1 cellular context compared by ENCODE assay signal in the genomic region with DNA sequence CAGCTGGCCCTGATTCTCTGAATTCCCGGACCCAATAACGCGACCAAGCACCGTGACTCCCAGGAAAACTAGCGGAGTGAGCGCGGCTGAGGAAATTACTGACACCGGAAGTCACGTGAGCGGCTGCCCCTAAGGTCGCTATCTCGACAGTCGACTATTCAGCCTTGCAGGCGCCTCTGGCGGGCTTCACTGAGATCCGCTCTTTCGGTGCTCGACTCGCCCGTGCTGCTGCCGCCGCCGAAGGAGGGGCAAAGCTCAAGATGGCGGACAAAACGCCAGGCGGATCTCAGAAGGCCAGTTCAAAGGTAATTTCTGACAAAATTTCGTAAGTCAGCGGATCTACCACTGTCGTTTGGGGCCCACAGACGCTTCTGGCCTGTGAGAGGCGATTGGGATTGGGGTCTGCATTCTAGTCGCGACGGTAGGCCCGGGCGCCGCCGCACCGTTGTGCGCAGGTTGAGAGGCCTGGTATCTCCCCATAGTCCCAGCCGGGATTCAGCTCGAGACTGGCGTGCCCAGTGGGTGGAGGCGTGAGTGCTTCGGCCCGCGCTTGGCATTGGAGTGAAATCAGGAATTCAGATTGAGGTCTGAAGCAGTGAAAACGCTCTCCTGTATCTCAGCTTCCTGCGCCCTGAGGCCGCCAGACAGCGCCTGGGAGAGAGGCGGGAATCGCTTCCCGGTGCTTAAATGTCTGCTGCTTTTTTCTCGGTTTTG.
TF ChIP-seq lines count a peak whose summit lies in the region.

A gene (plus strand): TSS at position 202 of the 714 bp plus-strand sequence. CDS start 59 bp downstream, at position 261.

TF ChIP-seq in K562, 482 proteins besides CTCF, POLR2A, EP300 and RAD21 (continued from another document and continues in another):
- TF ChIP-seq U2AF2 (optimal IDR thresholded peaks at IDR 0.05; ENCODE audit: low read depth, low read length) (no peak), FOXJ2 (tag; IDR thresholded peaks at IDR 0.05) (peak; percentile 67; the same call in 1 of the 2 replicates), ZBTB17 (CRISPR knock-in tag; IDR thresholded peaks at IDR 0.05) (peak; percentile 100), GABPA (tag; conservative IDR thresholded peaks at IDR 0.05; ENCODE audit: low read depth) (peak; percentile 95), EGR1 (conservative IDR thresholded peaks at IDR 0.05) (no peak), NONO (IDR thresholded peaks at IDR 0.05; ENCODE audit: low read depth in 2 of 2, low read length in 1 of 2) (peak in 1 of 2 experiments; percentile 72; a peak in 2 of 4 replicates), KDM2B (CRISPR knock-in tag; IDR thresholded peaks at IDR 0.05) (no peak), ZNF175 (CRISPR knock-in tag; IDR thresholded peaks at IDR 0.05; ENCODE audit: low read depth) (peak; percentile 33; the same call in 1 of the 2 replicates), ZNF133 (CRISPR knock-in tag; IDR thresholded peaks at IDR 0.05) (no peak)
- TF ChIP-seq, protein P1, sequence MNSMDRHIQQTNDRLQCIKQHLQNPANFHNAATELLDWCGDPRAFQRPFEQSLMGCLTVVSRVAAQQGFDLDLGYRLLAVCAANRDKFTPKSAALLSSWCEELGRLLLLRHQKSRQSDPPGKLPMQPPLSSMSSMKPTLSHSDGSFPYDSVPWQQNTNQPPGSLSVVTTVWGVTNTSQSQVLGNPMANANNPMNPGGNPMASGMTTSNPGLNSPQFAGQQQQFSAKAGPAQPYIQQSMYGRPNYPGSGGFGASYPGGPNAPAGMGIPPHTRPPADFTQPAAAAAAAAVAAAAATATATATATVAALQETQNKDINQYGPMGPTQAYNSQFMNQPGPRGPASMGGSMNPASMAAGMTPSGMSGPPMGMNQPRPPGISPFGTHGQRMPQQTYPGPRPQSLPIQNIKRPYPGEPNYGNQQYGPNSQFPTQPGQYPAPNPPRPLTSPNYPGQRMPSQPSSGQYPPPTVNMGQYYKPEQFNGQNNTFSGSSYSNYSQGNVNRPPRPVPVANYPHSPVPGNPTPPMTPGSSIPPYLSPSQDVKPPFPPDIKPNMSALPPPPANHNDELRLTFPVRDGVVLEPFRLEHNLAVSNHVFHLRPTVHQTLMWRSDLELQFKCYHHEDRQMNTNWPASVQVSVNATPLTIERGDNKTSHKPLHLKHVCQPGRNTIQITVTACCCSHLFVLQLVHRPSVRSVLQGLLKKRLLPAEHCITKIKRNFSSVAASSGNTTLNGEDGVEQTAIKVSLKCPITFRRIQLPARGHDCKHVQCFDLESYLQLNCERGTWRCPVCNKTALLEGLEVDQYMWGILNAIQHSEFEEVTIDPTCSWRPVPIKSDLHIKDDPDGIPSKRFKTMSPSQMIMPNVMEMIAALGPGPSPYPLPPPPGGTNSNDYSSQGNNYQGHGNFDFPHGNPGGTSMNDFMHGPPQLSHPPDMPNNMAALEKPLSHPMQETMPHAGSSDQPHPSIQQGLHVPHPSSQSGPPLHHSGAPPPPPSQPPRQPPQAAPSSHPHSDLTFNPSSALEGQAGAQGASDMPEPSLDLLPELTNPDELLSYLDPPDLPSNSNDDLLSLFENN (IDR thresholded peaks at IDR 0.05; ENCODE audit: low read depth in 2 of 2, low read length in 2 of 2), result peak; percentile 51 to 96
- TF ChIP-seq, protein P2, sequence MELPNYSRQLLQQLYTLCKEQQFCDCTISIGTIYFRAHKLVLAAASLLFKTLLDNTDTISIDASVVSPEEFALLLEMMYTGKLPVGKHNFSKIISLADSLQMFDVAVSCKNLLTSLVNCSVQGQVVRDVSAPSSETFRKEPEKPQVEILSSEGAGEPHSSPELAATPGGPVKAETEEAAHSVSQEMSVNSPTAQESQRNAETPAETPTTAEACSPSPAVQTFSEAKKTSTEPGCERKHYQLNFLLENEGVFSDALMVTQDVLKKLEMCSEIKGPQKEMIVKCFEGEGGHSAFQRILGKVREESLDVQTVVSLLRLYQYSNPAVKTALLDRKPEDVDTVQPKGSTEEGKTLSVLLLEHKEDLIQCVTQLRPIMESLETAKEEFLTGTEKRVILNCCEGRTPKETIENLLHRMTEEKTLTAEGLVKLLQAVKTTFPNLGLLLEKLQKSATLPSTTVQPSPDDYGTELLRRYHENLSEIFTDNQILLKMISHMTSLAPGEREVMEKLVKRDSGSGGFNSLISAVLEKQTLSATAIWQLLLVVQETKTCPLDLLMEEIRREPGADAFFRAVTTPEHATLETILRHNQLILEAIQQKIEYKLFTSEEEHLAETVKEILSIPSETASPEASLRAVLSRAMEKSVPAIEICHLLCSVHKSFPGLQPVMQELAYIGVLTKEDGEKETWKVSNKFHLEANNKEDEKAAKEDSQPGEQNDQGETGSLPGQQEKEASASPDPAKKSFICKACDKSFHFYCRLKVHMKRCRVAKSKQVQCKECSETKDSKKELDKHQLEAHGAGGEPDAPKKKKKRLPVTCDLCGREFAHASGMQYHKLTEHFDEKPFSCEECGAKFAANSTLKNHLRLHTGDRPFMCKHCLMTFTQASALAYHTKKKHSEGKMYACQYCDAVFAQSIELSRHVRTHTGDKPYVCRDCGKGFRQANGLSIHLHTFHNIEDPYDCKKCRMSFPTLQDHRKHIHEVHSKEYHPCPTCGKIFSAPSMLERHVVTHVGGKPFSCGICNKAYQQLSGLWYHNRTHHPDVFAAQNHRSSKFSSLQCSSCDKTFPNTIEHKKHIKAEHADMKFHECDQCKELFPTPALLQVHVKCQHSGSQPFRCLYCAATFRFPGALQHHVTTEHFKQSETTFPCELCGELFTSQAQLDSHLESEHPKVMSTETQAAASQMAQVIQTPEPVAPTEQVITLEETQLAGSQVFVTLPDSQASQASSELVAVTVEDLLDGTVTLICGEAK (IDR thresholded peaks at IDR 0.05), result peak; percentile 88
- TF ChIP-seq, protein P2 (CRISPR knock-in tag; IDR thresholded peaks at IDR 0.05), result no peak; the same call in 1 of the 2 replicates
- TF ChIP-seq, protein P3, sequence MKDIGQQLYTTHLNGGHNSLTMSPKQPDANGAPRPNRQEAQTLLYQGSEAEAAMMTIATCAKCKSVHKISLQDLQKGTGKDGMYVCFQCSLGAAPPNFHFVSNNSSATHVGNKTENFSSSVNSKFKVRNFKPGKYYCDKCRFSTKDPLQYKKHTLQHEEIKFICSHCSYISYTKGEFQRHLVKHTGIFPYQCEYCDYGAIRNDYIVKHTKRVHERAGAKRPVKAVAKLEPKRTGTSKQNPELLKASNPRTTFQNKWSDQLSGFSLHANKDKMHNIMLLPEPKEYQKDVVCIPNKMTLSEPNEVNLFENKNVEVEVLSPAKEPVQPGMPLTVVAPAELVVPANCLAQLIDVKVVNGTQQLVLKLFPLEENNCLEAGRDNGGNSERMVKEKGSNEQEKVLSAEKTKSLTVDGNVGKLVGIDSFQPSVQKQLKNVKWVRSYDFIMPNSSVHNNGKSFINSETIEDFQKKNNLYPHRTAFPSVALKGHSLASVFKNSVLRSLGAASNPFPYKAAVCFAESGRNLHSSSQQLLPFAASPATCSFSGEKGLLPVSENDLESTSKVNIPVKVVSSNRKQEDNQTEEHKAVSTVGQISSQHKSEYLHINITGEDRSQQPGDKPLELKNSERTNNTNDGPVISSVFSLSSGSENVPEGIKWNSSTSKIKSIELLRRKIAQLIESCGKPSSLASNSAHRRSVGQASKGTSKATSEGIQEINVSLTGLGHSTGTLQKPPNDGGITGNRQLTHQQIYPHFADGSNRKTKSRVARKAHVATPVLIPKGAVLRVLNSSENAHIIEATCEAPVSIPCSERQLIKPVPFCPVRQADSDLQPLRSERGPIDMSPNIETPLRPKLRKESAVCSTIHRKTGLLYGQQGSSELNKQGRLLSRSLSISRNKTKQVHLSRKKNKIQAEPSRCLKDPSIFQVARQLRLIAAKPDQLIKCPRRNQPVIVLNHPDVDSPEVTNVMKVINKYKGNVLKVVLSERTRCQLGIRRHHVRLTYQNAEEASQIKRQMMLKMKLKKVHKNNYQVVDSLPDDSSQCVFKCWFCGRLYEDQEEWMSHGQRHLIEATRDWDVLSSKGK (CRISPR knock-in tag; IDR thresholded peaks at IDR 0.05), result no peak
- TF ChIP-seq, protein P4, sequence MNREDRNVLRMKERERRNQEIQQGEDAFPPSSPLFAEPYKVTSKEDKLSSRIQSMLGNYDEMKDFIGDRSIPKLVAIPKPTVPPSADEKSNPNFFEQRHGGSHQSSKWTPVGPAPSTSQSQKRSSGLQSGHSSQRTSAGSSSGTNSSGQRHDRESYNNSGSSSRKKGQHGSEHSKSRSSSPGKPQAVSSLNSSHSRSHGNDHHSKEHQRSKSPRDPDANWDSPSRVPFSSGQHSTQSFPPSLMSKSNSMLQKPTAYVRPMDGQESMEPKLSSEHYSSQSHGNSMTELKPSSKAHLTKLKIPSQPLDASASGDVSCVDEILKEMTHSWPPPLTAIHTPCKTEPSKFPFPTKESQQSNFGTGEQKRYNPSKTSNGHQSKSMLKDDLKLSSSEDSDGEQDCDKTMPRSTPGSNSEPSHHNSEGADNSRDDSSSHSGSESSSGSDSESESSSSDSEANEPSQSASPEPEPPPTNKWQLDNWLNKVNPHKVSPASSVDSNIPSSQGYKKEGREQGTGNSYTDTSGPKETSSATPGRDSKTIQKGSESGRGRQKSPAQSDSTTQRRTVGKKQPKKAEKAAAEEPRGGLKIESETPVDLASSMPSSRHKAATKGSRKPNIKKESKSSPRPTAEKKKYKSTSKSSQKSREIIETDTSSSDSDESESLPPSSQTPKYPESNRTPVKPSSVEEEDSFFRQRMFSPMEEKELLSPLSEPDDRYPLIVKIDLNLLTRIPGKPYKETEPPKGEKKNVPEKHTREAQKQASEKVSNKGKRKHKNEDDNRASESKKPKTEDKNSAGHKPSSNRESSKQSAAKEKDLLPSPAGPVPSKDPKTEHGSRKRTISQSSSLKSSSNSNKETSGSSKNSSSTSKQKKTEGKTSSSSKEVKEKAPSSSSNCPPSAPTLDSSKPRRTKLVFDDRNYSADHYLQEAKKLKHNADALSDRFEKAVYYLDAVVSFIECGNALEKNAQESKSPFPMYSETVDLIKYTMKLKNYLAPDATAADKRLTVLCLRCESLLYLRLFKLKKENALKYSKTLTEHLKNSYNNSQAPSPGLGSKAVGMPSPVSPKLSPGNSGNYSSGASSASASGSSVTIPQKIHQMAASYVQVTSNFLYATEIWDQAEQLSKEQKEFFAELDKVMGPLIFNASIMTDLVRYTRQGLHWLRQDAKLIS (CRISPR knock-in tag; IDR thresholded peaks at IDR 0.05), result peak; percentile 70
- TF ChIP-seq, protein P5, sequence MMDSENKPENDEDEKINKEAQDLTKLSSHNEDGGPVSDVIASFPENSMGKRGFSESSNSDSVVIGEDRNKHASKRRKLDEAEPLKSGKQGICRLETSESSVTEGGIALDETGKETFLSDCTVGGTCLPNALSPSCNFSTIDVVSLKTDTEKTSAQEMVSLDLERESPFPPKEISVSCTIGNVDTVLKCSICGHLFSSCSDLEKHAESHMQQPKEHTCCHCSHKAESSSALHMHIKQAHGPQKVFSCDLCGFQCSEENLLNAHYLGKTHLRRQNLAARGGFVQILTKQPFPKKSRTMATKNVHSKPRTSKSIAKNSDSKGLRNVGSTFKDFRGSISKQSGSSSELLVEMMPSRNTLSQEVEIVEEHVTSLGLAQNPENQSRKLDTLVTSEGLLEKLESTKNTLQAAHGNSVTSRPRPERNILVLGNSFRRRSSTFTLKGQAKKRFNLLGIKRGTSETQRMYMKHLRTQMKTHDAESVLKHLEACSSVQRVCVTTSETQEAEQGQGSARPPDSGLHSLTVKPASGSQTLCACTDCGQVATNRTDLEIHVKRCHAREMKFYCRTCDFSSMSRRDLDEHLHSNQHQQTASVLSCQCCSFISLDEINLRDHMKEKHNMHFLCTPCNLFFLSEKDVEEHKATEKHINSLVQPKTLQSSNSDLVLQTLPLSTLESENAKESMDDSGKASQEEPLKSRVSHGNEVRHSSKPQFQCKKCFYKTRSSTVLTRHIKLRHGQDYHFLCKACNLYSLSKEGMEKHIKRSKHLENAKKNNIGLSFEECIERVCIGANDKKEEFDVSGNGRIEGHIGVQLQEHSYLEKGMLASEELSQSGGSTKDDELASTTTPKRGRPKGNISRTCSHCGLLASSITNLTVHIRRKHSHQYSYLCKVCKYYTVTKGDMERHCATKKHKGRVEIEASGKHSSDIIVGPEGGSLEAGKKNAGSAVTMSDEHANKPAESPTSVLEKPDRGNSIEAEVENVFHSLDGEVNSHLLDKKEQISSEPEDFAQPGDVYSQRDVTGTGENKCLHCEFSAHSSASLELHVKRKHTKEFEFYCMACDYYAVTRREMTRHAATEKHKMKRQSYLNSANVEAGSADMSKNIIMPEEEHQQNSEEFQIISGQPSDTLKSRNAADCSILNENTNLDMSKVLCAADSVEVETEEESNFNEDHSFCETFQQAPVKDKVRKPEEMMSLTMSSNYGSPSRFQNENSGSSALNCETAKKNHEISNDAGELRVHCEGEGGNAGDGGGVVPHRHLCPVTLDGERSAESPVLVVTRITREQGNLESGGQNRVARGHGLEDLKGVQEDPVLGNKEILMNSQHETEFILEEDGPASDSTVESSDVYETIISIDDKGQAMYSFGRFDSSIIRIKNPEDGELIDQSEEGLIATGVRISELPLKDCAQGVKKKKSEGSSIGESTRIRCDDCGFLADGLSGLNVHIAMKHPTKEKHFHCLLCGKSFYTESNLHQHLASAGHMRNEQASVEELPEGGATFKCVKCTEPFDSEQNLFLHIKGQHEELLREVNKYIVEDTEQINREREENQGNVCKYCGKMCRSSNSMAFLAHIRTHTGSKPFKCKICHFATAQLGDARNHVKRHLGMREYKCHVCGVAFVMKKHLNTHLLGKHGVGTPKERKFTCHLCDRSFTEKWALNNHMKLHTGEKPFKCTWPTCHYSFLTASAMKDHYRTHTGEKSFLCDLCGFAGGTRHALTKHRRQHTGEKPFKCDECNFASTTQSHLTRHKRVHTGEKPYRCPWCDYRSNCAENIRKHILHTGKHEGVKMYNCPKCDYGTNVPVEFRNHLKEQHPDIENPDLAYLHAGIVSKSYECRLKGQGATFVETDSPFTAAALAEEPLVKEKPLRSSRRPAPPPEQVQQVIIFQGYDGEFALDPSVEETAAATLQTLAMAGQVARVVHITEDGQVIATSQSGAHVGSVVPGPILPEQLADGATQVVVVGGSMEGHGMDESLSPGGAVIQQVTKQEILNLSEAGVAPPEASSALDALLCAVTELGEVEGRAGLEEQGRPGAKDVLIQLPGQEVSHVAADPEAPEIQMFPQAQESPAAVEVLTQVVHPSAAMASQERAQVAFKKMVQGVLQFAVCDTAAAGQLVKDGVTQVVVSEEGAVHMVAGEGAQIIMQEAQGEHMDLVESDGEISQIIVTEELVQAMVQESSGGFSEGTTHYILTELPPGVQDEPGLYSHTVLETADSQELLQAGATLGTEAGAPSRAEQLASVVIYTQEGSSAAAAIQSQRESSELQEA (IDR thresholded peaks at IDR 0.05; ENCODE audit: low read depth), result no peak
